In the genomic region with DNA sequence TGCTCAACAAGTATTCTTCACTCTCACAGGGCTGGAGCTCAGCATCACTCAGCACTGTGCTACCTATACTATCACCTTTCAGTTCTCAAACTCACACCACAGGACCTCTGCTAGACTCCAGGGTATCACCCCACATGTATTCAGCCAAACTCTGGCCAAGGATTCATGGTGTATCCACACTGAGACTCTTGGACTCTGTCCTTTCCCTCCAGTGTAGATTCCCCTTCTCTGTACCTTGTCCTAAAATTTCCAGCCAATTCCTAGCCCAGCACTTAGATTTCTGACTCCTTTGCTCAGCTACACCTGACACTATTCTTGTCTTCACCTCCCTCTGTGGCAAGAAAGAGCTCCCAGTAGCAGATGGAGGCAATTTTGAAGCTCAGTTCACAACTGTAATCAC, we compare ENCODE assay signal across 9 cellular contexts.
"Had no signal": no experiment of that assay in that cellular context is flagged by ENCODE, and none has a peak within 500 bp of the region (broad histone marks: within the 10 kb centered on the region; RNA-seq: fewer than 3 reads in every experiment).

No MANE protein-coding gene starts in this region.

- H3K9ac ChIP-seq: GM23248 had no signal

- H3K4me3 Mint-ChIP-seq: HFFc6 had no signal

- FAIRE-seq: K562 had no signal

- H3K4me3 ChIP-seq: GM23248, HAP-1, K562 had no signal

- H2AFZ ChIP-seq: GM23248 had no signal

- H3K36me3 ChIP-seq: HAP-1 had no signal

- DNase-seq: GM23248, GOT3, H7, HFFc6, IMR-90 had no signal

- H3K27ac ChIP-seq: GM23248, HL-60 had no signal

- H3K9me3 ChIP-seq: HAP-1 had no signal

- ATAC-seq: HCT116, K562 had no signal
